Comparison of ENCODE assay signal across 1 cellular context in the genomic region with DNA sequence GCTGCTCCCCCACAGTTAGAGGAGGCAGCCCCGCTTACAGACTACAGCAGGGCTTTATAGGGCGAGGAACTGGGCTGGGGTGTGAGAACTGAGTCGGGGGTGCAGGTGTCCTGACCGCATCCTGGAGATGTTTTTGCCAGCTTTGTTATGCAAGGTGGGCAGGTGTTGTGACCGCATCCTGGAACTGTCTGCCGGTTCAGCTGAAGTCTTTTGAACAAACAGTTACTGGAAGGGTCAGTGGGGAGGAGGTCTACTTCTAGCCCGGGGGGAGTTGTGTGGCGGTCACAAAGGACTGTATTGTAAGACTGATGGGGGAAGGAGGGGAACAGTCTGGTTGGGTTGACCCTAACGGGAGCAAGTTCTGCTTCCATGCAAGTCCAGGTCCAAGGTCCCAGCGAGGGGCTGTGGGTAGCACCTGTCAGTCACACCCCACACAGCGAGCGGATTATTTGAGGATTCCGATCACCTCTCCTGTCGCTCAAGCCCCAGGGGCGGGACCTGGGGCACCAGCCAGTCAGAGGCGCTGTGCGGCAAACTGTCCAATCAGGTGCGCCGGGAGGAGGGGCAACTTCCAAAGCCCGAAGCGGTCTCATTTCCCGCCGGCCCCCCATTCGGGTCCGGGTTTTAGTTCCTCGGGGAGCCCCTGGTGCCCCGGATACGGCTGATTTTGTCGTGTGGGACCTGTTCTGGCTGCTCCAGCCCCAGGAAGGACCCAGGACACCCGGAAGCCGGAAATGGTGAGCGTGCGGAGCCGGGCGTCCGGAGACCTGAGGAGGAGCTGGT.
TF ChIP-seq lines count a peak whose summit lies in the region.

ZNF101 (plus strand) TSS at position 610 of the 783 bp plus-strand sequence; CDS start at position 735, 125 bp downstream.

TF ChIP-seq in HepG2, 621 proteins besides CTCF, POLR2A, EP300 and RAD21 (continued from another document and continues in another):
- TF ChIP-seq, protein P1, sequence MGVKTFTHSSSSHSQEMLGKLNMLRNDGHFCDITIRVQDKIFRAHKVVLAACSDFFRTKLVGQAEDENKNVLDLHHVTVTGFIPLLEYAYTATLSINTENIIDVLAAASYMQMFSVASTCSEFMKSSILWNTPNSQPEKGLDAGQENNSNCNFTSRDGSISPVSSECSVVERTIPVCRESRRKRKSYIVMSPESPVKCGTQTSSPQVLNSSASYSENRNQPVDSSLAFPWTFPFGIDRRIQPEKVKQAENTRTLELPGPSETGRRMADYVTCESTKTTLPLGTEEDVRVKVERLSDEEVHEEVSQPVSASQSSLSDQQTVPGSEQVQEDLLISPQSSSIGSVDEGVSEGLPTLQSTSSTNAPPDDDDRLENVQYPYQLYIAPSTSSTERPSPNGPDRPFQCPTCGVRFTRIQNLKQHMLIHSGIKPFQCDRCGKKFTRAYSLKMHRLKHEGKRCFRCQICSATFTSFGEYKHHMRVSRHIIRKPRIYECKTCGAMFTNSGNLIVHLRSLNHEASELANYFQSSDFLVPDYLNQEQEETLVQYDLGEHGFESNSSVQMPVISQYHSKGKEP (CRISPR knock-in tag; IDR thresholded peaks at IDR 0.05), result no peak
- TF ChIP-seq ZNF644 (CRISPR knock-in tag; IDR thresholded peaks at IDR 0.05; ENCODE audit: low read depth) (no peak), CC2D1A (CRISPR knock-in tag; IDR thresholded peaks at IDR 0.05) (no peak), ZNF431 (CRISPR knock-in tag; IDR thresholded peaks at IDR 0.05; ENCODE audit: borderline replicate concordance, low read depth) (0 out of 2 replicates have a peak, but pooled peaks have one; percentile 45), CEBPG (CRISPR knock-in tag; IDR thresholded peaks at IDR 0.05) (peak; percentile 51), NCOA2 (CRISPR knock-in tag; IDR thresholded peaks at IDR 0.05) (peak; percentile 95), SSRP1 (CRISPR knock-in tag; IDR thresholded peaks at IDR 0.05) (no peak; the same call in 1 of the 2 replicates), ZKSCAN5 (CRISPR knock-in tag; IDR thresholded peaks at IDR 0.05) (no peak), ATF1 (CRISPR knock-in tag; IDR thresholded peaks at IDR 0.05) (no peak), ZNF337 (CRISPR knock-in tag; IDR thresholded peaks at IDR 0.05; ENCODE audit: borderline replicate concordance, low read depth) (no peak), ZBTB7A (CRISPR knock-in tag; IDR thresholded peaks at IDR 0.05) (peak; percentile 53; the same call in 1 of the 2 replicates), MXD3 (CRISPR knock-in tag; IDR thresholded peaks at IDR 0.05) (peak; percentile 56; the same call in 1 of the 2 replicates), ARNT2 (CRISPR knock-in tag; IDR thresholded peaks at IDR 0.05; ENCODE audit: low read depth) (no peak; the same call in 1 of the 2 replicates), SIN3B (IDR thresholded peaks at IDR 0.05; ENCODE audit: low read length) (no peak), MIER2 (CRISPR knock-in tag; IDR thresholded peaks at IDR 0.05) (no peak; the same call in 1 of the 2 replicates), RXRA (CRISPR knock-in tag; IDR thresholded peaks at IDR 0.05) (peak; percentile 98), ZNF224 (CRISPR knock-in tag; IDR thresholded peaks at IDR 0.05) (no peak; the same call in 1 of the 2 replicates), ZNF552 (CRISPR knock-in tag; IDR thresholded peaks at IDR 0.05; ENCODE audit: borderline replicate concordance) (no peak), ZNF329 (CRISPR knock-in tag; IDR thresholded peaks at IDR 0.05; ENCODE audit: low read depth) (peak; percentile 54; the same call in 1 of the 2 replicates), FOXO4 (CRISPR knock-in tag; conservative IDR thresholded peaks at IDR 0.05) (no peak), PBX2 (CRISPR knock-in tag; IDR thresholded peaks at IDR 0.05) (peak; percentile 94), CBFB (CRISPR knock-in tag; IDR thresholded peaks at IDR 0.05) (peak; percentile 70), XBP1 (CRISPR knock-in tag; IDR thresholded peaks at IDR 0.05) (no peak), ZNF572 (CRISPR knock-in tag; IDR thresholded peaks at IDR 0.05) (no peak), PAF1 (CRISPR knock-in tag; IDR thresholded peaks at IDR 0.05) (no peak), ZNF674 (CRISPR knock-in tag; IDR thresholded peaks at IDR 0.05; ENCODE audit: low read depth) (no peak), MTF2 (CRISPR knock-in tag; IDR thresholded peaks at IDR 0.05; ENCODE audit: borderline replicate concordance) (no peak), ZNF567 (CRISPR knock-in tag; IDR thresholded peaks at IDR 0.05; ENCODE audit: borderline replicate concordance) (no peak), YY1 (IDR thresholded peaks at IDR 0.05; ENCODE audit: insufficient read depth, insufficient replicate concordance, low read depth, low read length) (peak; percentile 62), ZBTB38 (CRISPR knock-in tag; IDR thresholded peaks at IDR 0.05) (no peak; the same call in none of the 2 replicates), KLF12 (CRISPR knock-in tag; IDR thresholded peaks at IDR 0.05; ENCODE audit: borderline replicate concordance) (peak; percentile 81; the same call in 1 of the 2 replicates), RELA (CRISPR knock-in tag; IDR thresholded peaks at IDR 0.05) (no peak), HMG20A (CRISPR knock-in tag; IDR thresholded peaks at IDR 0.05; ENCODE audit: borderline replicate concordance) (no peak), ZNF577 (CRISPR knock-in tag; IDR thresholded peaks at IDR 0.05; ENCODE audit: borderline replicate concordance, low read depth) (no peak), NFKB2 (CRISPR knock-in tag; IDR thresholded peaks at IDR 0.05; ENCODE audit: borderline replicate concordance) (peak; percentile 37; the same call in 1 of the 2 replicates), ZNF652 (CRISPR knock-in tag; IDR thresholded peaks at IDR 0.05; ENCODE audit: borderline replicate concordance, low read depth) (no peak), ZNF780A (CRISPR knock-in tag; IDR thresholded peaks at IDR 0.05) (no peak), NFE2 (CRISPR knock-in tag; IDR thresholded peaks at IDR 0.05) (no peak), ZMYM4 (CRISPR knock-in tag; IDR thresholded peaks at IDR 0.05) (peak; percentile 68; the same call in 1 of the 2 replicates), LCORL (IDR thresholded peaks at IDR 0.05) (no peak), LCORL (CRISPR knock-in tag; IDR thresholded peaks at IDR 0.05) (peak; percentile 84)
- TF ChIP-seq, protein P2, sequence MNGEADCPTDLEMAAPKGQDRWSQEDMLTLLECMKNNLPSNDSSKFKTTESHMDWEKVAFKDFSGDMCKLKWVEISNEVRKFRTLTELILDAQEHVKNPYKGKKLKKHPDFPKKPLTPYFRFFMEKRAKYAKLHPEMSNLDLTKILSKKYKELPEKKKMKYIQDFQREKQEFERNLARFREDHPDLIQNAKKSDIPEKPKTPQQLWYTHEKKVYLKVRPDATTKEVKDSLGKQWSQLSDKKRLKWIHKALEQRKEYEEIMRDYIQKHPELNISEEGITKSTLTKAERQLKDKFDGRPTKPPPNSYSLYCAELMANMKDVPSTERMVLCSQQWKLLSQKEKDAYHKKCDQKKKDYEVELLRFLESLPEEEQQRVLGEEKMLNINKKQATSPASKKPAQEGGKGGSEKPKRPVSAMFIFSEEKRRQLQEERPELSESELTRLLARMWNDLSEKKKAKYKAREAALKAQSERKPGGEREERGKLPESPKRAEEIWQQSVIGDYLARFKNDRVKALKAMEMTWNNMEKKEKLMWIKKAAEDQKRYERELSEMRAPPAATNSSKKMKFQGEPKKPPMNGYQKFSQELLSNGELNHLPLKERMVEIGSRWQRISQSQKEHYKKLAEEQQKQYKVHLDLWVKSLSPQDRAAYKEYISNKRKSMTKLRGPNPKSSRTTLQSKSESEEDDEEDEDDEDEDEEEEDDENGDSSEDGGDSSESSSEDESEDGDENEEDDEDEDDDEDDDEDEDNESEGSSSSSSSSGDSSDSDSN (CRISPR knock-in tag; IDR thresholded peaks at IDR 0.05), result peak; percentile 67
- TF ChIP-seq, protein P3, sequence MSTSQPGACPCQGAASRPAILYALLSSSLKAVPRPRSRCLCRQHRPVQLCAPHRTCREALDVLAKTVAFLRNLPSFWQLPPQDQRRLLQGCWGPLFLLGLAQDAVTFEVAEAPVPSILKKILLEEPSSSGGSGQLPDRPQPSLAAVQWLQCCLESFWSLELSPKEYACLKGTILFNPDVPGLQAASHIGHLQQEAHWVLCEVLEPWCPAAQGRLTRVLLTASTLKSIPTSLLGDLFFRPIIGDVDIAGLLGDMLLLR (CRISPR knock-in tag; IDR thresholded peaks at IDR 0.05), result no peak; the same call in 1 of the 2 replicates
- TF ChIP-seq, protein P4, sequence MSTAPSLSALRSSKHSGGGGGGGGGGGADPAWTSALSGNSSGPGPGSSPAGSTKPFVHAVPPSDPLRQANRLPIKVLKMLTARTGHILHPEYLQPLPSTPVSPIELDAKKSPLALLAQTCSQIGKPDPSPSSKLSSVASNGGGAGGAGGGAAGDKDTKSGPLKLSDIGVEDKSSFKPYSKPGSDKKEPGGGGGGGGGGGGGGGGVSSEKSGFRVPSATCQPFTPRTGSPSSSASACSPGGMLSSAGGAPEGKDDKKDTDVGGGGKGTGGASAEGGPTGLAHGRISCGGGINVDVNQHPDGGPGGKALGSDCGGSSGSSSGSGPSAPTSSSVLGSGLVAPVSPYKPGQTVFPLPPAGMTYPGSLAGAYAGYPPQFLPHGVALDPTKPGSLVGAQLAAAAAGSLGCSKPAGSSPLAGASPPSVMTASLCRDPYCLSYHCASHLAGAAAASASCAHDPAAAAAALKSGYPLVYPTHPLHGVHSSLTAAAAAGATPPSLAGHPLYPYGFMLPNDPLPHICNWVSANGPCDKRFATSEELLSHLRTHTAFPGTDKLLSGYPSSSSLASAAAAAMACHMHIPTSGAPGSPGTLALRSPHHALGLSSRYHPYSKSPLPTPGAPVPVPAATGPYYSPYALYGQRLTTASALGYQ (CRISPR knock-in tag; IDR thresholded peaks at IDR 0.05), result 0 out of 2 replicates have a peak, but pooled peaks have one; percentile 51
- TF ChIP-seq, protein P5, sequence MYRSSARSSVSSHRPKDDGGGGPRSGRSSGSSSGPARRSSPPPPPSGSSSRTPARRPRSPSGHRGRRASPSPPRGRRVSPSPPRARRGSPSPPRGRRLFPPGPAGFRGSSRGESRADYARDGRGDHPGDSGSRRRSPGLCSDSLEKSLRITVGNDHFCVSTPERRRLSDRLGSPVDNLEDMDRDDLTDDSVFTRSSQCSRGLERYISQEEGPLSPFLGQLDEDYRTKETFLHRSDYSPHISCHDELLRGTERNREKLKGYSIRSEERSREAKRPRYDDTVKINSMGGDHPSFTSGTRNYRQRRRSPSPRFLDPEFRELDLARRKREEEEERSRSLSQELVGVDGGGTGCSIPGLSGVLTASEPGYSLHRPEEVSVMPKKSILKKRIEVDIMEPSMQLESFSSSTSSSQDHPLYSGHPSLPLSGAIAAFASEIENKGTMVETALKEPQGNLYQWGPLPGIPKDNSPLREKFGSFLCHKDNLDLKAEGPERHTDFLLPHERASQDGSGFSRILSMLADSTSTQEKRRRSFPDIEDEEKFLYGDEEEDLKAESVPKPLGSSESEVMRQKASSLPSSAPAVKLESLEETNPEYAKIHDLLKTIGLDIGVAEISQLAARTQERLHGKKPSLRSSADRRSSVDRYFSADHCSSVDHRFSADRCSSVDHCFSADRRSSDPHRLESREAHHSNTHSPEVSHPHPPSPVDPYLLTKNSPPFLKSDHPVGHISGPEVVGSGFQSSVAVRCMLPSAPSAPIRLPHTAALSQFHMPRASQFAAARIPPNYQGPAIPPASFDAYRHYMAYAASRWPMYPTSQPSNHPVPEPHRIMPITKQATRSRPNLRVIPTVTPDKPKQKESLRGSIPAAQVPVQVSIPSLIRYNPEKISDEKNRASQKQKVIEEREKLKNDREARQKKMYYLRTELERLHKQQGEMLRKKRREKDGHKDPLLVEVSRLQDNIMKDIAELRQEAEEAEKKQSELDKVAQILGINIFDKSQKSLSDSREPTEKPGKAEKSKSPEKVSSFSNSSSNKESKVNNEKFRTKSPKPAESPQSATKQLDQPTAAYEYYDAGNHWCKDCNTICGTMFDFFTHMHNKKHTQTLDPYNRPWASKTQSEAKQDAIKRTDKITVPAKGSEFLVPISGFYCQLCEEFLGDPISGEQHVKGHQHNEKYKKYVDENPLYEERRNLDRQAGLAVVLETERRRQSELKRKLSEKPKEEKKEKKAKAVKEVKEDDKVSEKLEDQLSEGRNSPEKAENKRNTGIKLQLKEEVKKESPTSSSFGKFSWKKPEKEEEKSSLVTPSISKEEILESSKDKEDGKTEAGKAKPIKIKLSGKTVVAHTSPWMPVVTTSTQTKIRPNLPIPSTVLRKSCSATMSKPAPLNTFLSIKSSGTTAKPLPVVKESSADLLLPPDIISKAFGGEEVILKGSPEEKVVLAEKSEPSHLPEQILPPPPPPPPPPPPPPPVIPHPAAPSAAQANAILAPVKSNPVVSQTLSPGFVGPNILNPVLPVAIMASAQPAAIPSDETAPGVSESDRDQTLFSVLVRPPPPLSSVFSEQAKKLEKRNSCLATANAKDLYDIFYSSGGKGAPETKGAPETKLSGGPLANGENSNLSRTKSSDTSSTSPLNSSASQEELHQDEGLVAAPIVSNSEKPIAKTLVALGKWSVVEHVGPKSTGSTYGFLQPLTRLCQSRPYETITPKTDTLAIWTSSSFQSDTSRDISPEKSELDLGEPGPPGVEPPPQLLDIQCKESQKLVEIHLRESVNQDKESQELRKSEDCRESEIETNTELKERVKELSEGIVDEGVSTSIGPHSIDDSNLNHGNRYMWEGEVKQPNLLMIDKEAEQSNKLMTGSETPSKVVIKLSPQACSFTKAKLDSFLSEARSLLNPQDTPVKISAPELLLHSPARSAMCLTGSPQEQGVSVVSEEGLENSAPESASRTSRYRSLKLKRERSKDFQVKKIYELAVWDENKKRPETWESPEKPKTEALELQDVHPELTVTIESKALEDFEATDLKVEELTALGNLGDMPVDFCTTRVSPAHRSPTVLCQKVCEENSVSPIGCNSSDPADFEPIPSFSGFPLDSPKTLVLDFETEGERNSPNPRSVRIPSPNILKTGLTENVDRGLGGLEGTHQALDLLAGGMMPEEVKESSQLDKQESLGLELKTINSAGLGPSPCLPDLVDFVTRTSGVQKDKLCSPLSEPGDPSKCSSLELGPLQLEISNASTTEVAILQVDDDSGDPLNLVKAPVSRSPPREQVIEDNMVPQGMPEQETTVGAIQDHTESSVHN (CRISPR knock-in tag; IDR thresholded peaks at IDR 0.05), result 0 out of 2 replicates have a peak, but pooled peaks have one; percentile 31
